20 cellular contexts compared by ENCODE assay signal in genomic region chr9:137531099-137531765, GRCh38. TPM values are rescaled to one million over a fixed set of nuclear protein-coding genes. Genes with fewer than 3 reads are reported as not detected.
DNase-seq lines count a peak whose midpoint lies in the region; ATAC-seq and TF ChIP-seq lines count a peak whose summit lies in the region.
"Had no signal": no experiment of that assay in that cellular context is flagged by ENCODE, and none has a peak within 500 bp of the region (broad histone marks: within the 10 kb centered on the region; RNA-seq: fewer than 3 reads in every experiment).

No MANE protein-coding gene starts in this region.

- no peak overlapping the region for H3K4me3 Mint-ChIP-seq in WTC11
- H3K4me3 Mint-ChIP-seq in glutamatergic neuron (ENCODE audit: unreplicated experiment): peak overlapping the region; percentile 4
- peak overlapping the region in 1 of 2 donors; percentile 25 for H3K4me3 Mint-ChIP-seq in stimulated activated naive B cell treated with anti-CD40 and anti-IgM and Interleukin-4, amounts not matched to agents 10 μg/mL and 1 μg/mL and 100 μg/mL, for 72 hours
- H3K4me3 Mint-ChIP-seq in activated naive CD8-positive, alpha-beta T cell treated with anti-CD3 and anti-CD28 coated beads for 36 hours: no peak overlapping the region
- H3K4me3 Mint-ChIP-seq: activated CD4-positive, alpha-beta T cell treated with anti-CD3 and anti-CD28 coated beads, Interleukin-2, amount 10 ng/mL, durations not matched to agents 7 days and 5 days; IgD-negative memory B cell; naive thymus-derived CD4-positive, alpha-beta T cell; stimulated activated effector memory CD8-positive, alpha-beta T cell treated with anti-CD3 and anti-CD28 coated beads, Interleukin-12 subunit alpha, Interleukin-12 subunit beta, amount 100 ng/mL, for 72 hours had no signal

- CTCF ChIA-PET in WTC11 (lab: Charles Lee): interaction anchor here (1.7 kb wide), 1 partner anchor 14 kb away, joined by 6 read pairs; no protein-coding TSS in a partner anchor

- peaks cover 11% of the 10 kb centered on the region for H3K9me3 Mint-ChIP-seq in WTC11
- peaks cover 2% of the 10 kb centered on the region for H3K9me3 Mint-ChIP-seq in glutamatergic neuron (ENCODE audit: unreplicated experiment)
- peaks cover 6 to 7% of the 10 kb centered on the region in 2 donors for H3K9me3 Mint-ChIP-seq in stimulated activated naive B cell treated with anti-CD40 and anti-IgM and Interleukin-4, amounts not matched to agents 10 μg/mL and 1 μg/mL and 100 μg/mL, for 72 hours
- peaks cover 5% of the 10 kb centered on the region for H3K9me3 Mint-ChIP-seq in activated naive CD8-positive, alpha-beta T cell treated with anti-CD3 and anti-CD28 coated beads for 36 hours

- H3K36me3 Mint-ChIP-seq in WTC11 (peaks cover 5% of the 10 kb centered on the region), glutamatergic neuron (ENCODE audit: unreplicated experiment) (no peaks in the 10 kb centered on the region)
- H3K36me3 Mint-ChIP-seq in stimulated activated naive B cell treated with anti-CD40 and anti-IgM and Interleukin-4, amounts not matched to agents 10 μg/mL and 1 μg/mL and 100 μg/mL, for 72 hours: peaks cover 10 to 24% of the 10 kb centered on the region in 2 donors
- peaks cover 9% of the 10 kb centered on the region for H3K36me3 Mint-ChIP-seq in activated naive CD8-positive, alpha-beta T cell treated with anti-CD3 and anti-CD28 coated beads for 36 hours
- H3K36me3 Mint-ChIP-seq: stimulated activated effector memory CD8-positive, alpha-beta T cell treated with anti-CD3 and anti-CD28 coated beads, Interleukin-12 subunit alpha, Interleukin-12 subunit beta, amount 100 ng/mL, for 72 hours had no signal

- H3K27me3 Mint-ChIP-seq in WTC11 (ENCODE audit: low read depth) (peaks cover 7% of the 10 kb centered on the region; the same call in 1 of the 2 replicates), glutamatergic neuron (ENCODE audit: unreplicated experiment) (peaks cover 11% of the 10 kb centered on the region)
- H3K27me3 Mint-ChIP-seq in stimulated activated naive B cell treated with anti-CD40 and anti-IgM and Interleukin-4, amounts not matched to agents 10 μg/mL and 1 μg/mL and 100 μg/mL, for 72 hours: no peaks in the 10 kb centered on the region
- H3K27me3 Mint-ChIP-seq in activated naive CD8-positive, alpha-beta T cell treated with anti-CD3 and anti-CD28 coated beads for 36 hours: no peaks in the 10 kb centered on the region
- H3K27me3 Mint-ChIP-seq: IgD-negative memory B cell had no signal

- TF ChIP-seq CTCF in WTC11 (IDR thresholded peaks at IDR 0.05): no peak
- TF ChIP-seq CTCF in glutamatergic neuron (IDR thresholded peaks at IDR 0.05; ENCODE audit: partially characterized antibody, unreplicated experiment): no peak

- DNase-seq in WTC11 (ENCODE audit: low spot score) (no peak), glutamatergic neuron (no peak)
- DNase-seq in stimulated activated naive B cell treated with anti-CD40 and anti-IgM and Interleukin-4, amounts not matched to agents 10 μg/mL and 1 μg/mL and 100 μg/mL, for 72 hours: no peak
- no peak for DNase-seq in activated naive CD8-positive, alpha-beta T cell treated with anti-CD3 and anti-CD28 coated beads for 36 hours
- DNase-seq: activated CD4-positive, alpha-beta T cell treated with anti-CD3 and anti-CD28 coated beads, Interleukin-2, amount 10 ng/mL, durations not matched to agents 7 days and 5 days; activated CD8-positive, alpha-beta memory T cell treated with anti-CD3 and anti-CD28 coated beads, Interleukin-2, amount 50 U/mL, for 48 hours; activated effector memory CD4-positive, alpha-beta T cell treated with anti-CD3 and anti-CD28 coated beads, Interleukin-2, amount 50 U/mL, for 16 hours; amniotic stem cell; DND-41; GOT3; MG63; naive thymus-derived CD4-positive, alpha-beta T cell; NCI-H1436; NCI-H510A; tibial artery had no signal

- H3K4me1 Mint-ChIP-seq in WTC11 (peaks cover 6% of the 10 kb centered on the region), glutamatergic neuron (ENCODE audit: low read depth, unreplicated experiment) (peaks cover 14% of the 10 kb centered on the region)
- H3K4me1 Mint-ChIP-seq in stimulated activated naive B cell treated with anti-CD40 and anti-IgM and Interleukin-4, amounts not matched to agents 10 μg/mL and 1 μg/mL and 100 μg/mL, for 72 hours: peaks cover 23 to 35% of the 10 kb centered on the region in 2 donors
- H3K4me1 Mint-ChIP-seq in activated naive CD8-positive, alpha-beta T cell treated with anti-CD3 and anti-CD28 coated beads for 36 hours: peaks cover 21% of the 10 kb centered on the region

- H3K27ac Mint-ChIP-seq in WTC11 (peak overlapping the region; percentile 29; the same call in 1 of the 2 replicates), glutamatergic neuron (ENCODE audit: unreplicated experiment) (peak overlapping the region; percentile 68)
- H3K27ac Mint-ChIP-seq in stimulated activated naive B cell treated with anti-CD40 and anti-IgM and Interleukin-4, amounts not matched to agents 10 μg/mL and 1 μg/mL and 100 μg/mL, for 72 hours: peak overlapping the region; percentile 31
- no peak overlapping the region for H3K27ac Mint-ChIP-seq in activated naive CD8-positive, alpha-beta T cell treated with anti-CD3 and anti-CD28 coated beads for 36 hours
- H3K27ac Mint-ChIP-seq: activated CD4-positive, alpha-beta T cell treated with anti-CD3 and anti-CD28 coated beads, Interleukin-2, amount 10 ng/mL, durations not matched to agents 7 days and 5 days; IgD-negative memory B cell; stimulated activated effector memory CD8-positive, alpha-beta T cell treated with anti-CD3 and anti-CD28 coated beads, Interleukin-12 subunit alpha, Interleukin-12 subunit beta, amount 100 ng/mL, for 72 hours had no signal

- POLR2A ChIA-PET in WTC11 (lab: Charles Lee): no interaction called here

- ATAC-seq in WTC11 (no peak), HG03565 (IDR thresholded peaks at IDR 0.05; ENCODE audit: unreplicated experiment) (no peak)
- peak in 1 of 2 donors; percentile 34 for ATAC-seq in stimulated activated naive B cell treated with anti-CD40 and anti-IgM and Interleukin-4, amounts not matched to agents 10 μg/mL and 1 μg/mL and 100 μg/mL, for 72 hours (replicated peaks)
- ATAC-seq: gastroesophageal sphincter; naive thymus-derived CD4-positive, alpha-beta T cell; Panc1; stimulated activated effector memory CD8-positive, alpha-beta T cell treated with anti-CD3 and anti-CD28 coated beads, Interleukin-12 subunit alpha, Interleukin-12 subunit beta, amount 100 ng/mL, for 72 hours had no signal

TF ChIP-seq in WTC11, 78 proteins besides CTCF, POLR2A, EP300 and RAD21 (continues in another document):
- no peak for TF ChIP-seq ZNF512 (CRISPR knock-in tag; IDR thresholded peaks at IDR 0.05; ENCODE audit: borderline replicate concordance)
- TF ChIP-seq MYBL2 (CRISPR knock-in tag; IDR thresholded peaks at IDR 0.05): no peak
- no peak for TF ChIP-seq E2F4 (CRISPR knock-in tag; IDR thresholded peaks at IDR 0.05; ENCODE audit: borderline replicate concordance, low read depth)
- no peak for TF ChIP-seq RELA (CRISPR knock-in tag; IDR thresholded peaks at IDR 0.05; ENCODE audit: borderline replicate concordance)
- no peak for TF ChIP-seq E2F5 (CRISPR knock-in tag; IDR thresholded peaks at IDR 0.05)
- no peak for TF ChIP-seq NFE2L1 (CRISPR knock-in tag; IDR thresholded peaks at IDR 0.05)

RNA-seq across cellular contexts. Expression of gene PNPLA7, which starts 19.0 kb away (rescaled TPM):
- 1.3 to 1.6 TPM (median 1.6 TPM) in 3 replicates for total RNA-seq in WTC11 (2021)
- total RNA-seq in glutamatergic neuron (ENCODE audit: unreplicated experiment): 6.7 TPM
- 1 to 10 TPM; 2.5 to 2.9 TPM for total RNA-seq in activated naive CD8-positive, alpha-beta T cell treated with anti-CD3 and anti-CD28 coated beads for 36 hours

RNA-seq across cellular contexts. Expression of gene MRPL41, which starts 20.4 kb away (rescaled TPM):
- 70.1 to 79.4 TPM (median 74.8 TPM) in 3 replicates for total RNA-seq in WTC11 (2021)
- total RNA-seq in glutamatergic neuron (ENCODE audit: unreplicated experiment): 48.9 TPM
- total RNA-seq in activated naive CD8-positive, alpha-beta T cell treated with anti-CD3 and anti-CD28 coated beads for 36 hours: 10 to 100 TPM; 54.6 to 54.9 TPM

RNA-seq across cellular contexts. Expression of gene DPH7, which starts 47.5 kb away (rescaled TPM):
- total RNA-seq in WTC11 (2021) (40.3 to 43.9 TPM (median 40.5 TPM) in 3 replicates), glutamatergic neuron (ENCODE audit: unreplicated experiment) (64.6 TPM)
- total RNA-seq in activated naive CD8-positive, alpha-beta T cell treated with anti-CD3 and anti-CD28 coated beads for 36 hours: 10 to 100 TPM; 31.7 to 33.7 TPM

RNA-seq across cellular contexts. Expression of gene ZMYND19, which starts 59.1 kb away (rescaled TPM):
- total RNA-seq in WTC11 (2021): 61.9 to 77.9 TPM (median 63.8 TPM) in 3 replicates
- total RNA-seq in glutamatergic neuron (ENCODE audit: unreplicated experiment): 33.9 TPM
- 10 to 100 TPM; 55.6 to 56.4 TPM for total RNA-seq in activated naive CD8-positive, alpha-beta T cell treated with anti-CD3 and anti-CD28 coated beads for 36 hours
